In genomic region chr4:33883111-33883510, GRCh38 we compare ENCODE assay signal across 20 cellular contexts.
"Had no signal": no experiment of that assay in that cellular context is flagged by ENCODE, and none has a peak within 500 bp of the region (broad histone marks: within the 10 kb centered on the region; RNA-seq: fewer than 3 reads in every experiment).

No MANE protein-coding gene starts in this region.

- H3K27ac ChIP-seq: epithelial cell of prostate, esophagus muscularis mucosa, foreskin keratinocyte, hepatocyte, left ventricle myocardium inferior, lower lobe of right lung, parathyroid adenoma, psoas muscle, right lobe of liver, skin epidermis had no signal

- DNase-seq: effector memory CD8-positive, alpha-beta T cell; head of caudate nucleus; kidney; left cardiac atrium; left ventricle myocardium inferior; lower lobe of right lung; midbrain; naive B cell; nephron progenitor cell; psoas muscle; retina; right lobe of liver; stimulated activated CD4-positive, alpha-beta T cell treated with anti-CD3 and anti-CD28 coated beads, Interleukin-12 subunit alpha, Interleukin-12 subunit beta, amount 100 ng/mL, for 4 hours; stimulated activated naive CD4-positive, alpha-beta T cell had no signal

- H3K4me3 ChIP-seq: esophagus muscularis mucosa, hepatocyte, left ventricle myocardium inferior, lower lobe of right lung, psoas muscle, right lobe of liver, skin epidermis had no signal

- H3K4me1 ChIP-seq: esophagus muscularis mucosa, foreskin keratinocyte, left ventricle myocardium inferior, lower lobe of right lung, parathyroid adenoma, psoas muscle, right lobe of liver had no signal

- H2AFZ ChIP-seq: hepatocyte, parathyroid adenoma had no signal

- H3K27me3 ChIP-seq: esophagus muscularis mucosa, foreskin keratinocyte, hepatocyte, right lobe of liver had no signal

- H3K79me2 ChIP-seq: hepatocyte, parathyroid adenoma had no signal

- H3K36me3 ChIP-seq: esophagus muscularis mucosa, left ventricle myocardium inferior, lower lobe of right lung, right lobe of liver had no signal

- H3K9ac ChIP-seq: parathyroid adenoma had no signal

- H3K4me2 ChIP-seq: hepatocyte had no signal

- H3K9me3 ChIP-seq: esophagus muscularis mucosa, lower lobe of right lung, psoas muscle had no signal
